1 cellular context compared by ENCODE assay signal in the genomic region with DNA sequence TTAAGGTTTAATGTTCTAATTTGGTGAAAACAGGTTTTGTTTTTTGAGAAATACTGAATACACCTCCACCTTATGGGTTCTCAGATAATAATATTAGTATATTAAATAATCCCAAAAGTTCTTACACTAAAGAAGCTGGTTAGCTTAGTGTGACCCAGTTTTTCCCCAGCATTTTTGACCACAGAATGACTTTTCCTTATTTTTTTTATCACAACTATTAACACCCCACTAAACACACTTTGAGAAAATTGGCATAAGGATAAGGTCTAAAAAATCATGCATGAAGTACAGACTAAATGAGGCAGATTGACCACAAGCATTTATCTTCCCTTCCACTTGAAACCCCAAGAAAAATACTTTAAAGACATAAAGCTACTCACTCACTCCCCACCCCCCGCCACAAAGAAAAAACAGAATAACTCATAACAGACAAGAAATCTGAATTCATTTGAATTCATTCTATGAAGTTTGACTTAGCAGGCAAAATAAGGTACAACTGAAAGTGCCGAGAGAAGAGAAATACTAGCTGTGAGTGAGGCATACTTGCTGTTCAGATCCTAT.
TF ChIP-seq lines count a peak whose summit lies in the region.

No MANE protein-coding gene starts in this region.

TF ChIP-seq in IMR-90, 13 proteins besides CTCF, POLR2A, EP300 and RAD21 (continued from another document):
- TF ChIP-seq, protein P1, sequence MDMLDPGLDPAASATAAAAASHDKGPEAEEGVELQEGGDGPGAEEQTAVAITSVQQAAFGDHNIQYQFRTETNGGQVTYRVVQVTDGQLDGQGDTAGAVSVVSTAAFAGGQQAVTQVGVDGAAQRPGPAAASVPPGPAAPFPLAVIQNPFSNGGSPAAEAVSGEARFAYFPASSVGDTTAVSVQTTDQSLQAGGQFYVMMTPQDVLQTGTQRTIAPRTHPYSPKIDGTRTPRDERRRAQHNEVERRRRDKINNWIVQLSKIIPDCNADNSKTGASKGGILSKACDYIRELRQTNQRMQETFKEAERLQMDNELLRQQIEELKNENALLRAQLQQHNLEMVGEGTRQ (IDR thresholded peaks at IDR 0.05; ENCODE audit: low read depth, low read length) = no peak
- TF ChIP-seq CHD1 (IDR thresholded peaks at IDR 0.05; ENCODE audit: low read depth, low read length) = no peak
- TF ChIP-seq MAZ (IDR thresholded peaks at IDR 0.05; ENCODE audit: borderline replicate concordance, low read depth, low read length) = no peak
- no peak for TF ChIP-seq SMC3 (IDR thresholded peaks at IDR 0.05; ENCODE audit: low read depth, low read length)
- TF ChIP-seq, protein P2, sequence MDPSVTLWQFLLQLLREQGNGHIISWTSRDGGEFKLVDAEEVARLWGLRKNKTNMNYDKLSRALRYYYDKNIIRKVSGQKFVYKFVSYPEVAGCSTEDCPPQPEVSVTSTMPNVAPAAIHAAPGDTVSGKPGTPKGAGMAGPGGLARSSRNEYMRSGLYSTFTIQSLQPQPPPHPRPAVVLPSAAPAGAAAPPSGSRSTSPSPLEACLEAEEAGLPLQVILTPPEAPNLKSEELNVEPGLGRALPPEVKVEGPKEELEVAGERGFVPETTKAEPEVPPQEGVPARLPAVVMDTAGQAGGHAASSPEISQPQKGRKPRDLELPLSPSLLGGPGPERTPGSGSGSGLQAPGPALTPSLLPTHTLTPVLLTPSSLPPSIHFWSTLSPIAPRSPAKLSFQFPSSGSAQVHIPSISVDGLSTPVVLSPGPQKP (IDR thresholded peaks at IDR 0.05; ENCODE audit: borderline replicate concordance, low read depth, low read length) = no peak
- no peak for TF ChIP-seq MXI1 (IDR thresholded peaks at IDR 0.05; ENCODE audit: borderline replicate concordance, low read depth, low read length)
- no peak for TF ChIP-seq RFX5 (IDR thresholded peaks at IDR 0.05; ENCODE audit: low read depth, low read length)
